ENCODE assay signal across 8 cellular contexts in the genomic region with DNA sequence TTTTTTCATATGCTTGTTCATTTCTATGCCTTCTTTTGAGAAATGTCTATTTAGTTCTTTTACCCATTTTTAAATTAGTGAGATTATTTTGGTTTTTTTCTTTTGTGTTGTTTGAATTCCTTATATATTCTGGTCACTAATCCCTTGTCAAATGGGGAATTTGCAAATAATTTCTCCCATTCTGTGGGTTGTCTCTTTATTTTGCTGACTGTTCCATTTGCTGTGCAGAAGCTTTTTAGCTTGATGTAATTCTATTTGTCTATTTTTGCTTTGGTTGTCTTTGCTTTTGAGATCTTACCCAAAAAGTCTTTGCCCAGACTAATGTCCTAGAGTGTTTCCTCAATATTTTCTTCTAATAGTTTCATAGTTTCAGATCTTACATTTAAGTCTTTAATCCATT.
"Had no signal": no experiment of that assay in that cellular context is flagged by ENCODE, and none has a peak within 500 bp of the region (broad histone marks: within the 10 kb centered on the region; RNA-seq: fewer than 3 reads in every experiment).

No MANE protein-coding gene starts in this region.

- DNase-seq: GDM1, GF-D8 had no signal

- ATAC-seq: GM12878 had no signal

- H3K4me3 ChIP-seq: GM12878 had no signal

- FAIRE-seq: G401.6, GM12878, GM12891, GM12892, GM18507, GM19239 had no signal
